ENCODE assay signal across 15 cellular contexts in genomic region chr13:49779721-49780120, GRCh38. TPM values are rescaled to one million over a fixed set of nuclear protein-coding genes. Genes with fewer than 3 reads are reported as not detected.
A peak's percentile ranks its signal among the peaks of the same experiment; 100 is the strongest.
DNase-seq lines count a peak whose midpoint lies in the region; ATAC-seq and TF ChIP-seq lines count a peak whose summit lies in the region.
"Had no signal": no experiment of that assay in that cellular context is flagged by ENCODE, and none has a peak within 500 bp of the region (broad histone marks: within the 10 kb centered on the region; RNA-seq: fewer than 3 reads in every experiment).

No MANE protein-coding gene starts in this region.

- no peak for DNase-seq in endodermal cell
- DNase-seq in nephron progenitor cell = no peak
- DNase-seq in CD8-positive, alpha-beta memory T cell = no peak
- no peak for DNase-seq in activated naive CD8-positive, alpha-beta T cell treated with anti-CD3 and anti-CD28 coated beads for 36 hours
- no peak for DNase-seq in activated CD4-positive, alpha-beta T cell treated with anti-CD3 and anti-CD28 coated beads for 1 hour
- DNase-seq: BE2C; CD4-positive, alpha-beta memory T cell; COR-L47; DMS53; GF-D8 had no signal

- H3K36me3 Mint-ChIP-seq in endodermal cell (ENCODE audit: low read depth) (peaks cover 3% of the 10 kb centered on the region), nephron progenitor cell (ENCODE audit: low read depth) (peaks cover 21% of the 10 kb centered on the region)
- no peaks in the 10 kb centered on the region for H3K36me3 Mint-ChIP-seq in CD8-positive, alpha-beta memory T cell
- H3K36me3 Mint-ChIP-seq in activated naive CD8-positive, alpha-beta T cell treated with anti-CD3 and anti-CD28 coated beads for 36 hours = peaks cover 10% of the 10 kb centered on the region
- H3K36me3 Mint-ChIP-seq: CD4-positive, alpha-beta memory T cell had no signal

- no peak overlapping the region for H3K27ac ChIP-seq in endodermal cell (ENCODE audit: low read depth, low read length)
- no peak overlapping the region for H3K27ac ChIP-seq in CD8-positive, alpha-beta memory T cell (ENCODE audit: low read depth, low read length)
- H3K27ac ChIP-seq: A549, C4-2B had no signal

- H3K27ac Mint-ChIP-seq in endodermal cell = peak overlapping the region; percentile 1
- peak overlapping the region; percentile 0 for H3K27ac Mint-ChIP-seq in nephron progenitor cell
- no peak overlapping the region for H3K27ac Mint-ChIP-seq in CD8-positive, alpha-beta memory T cell
- no peak overlapping the region for H3K27ac Mint-ChIP-seq in activated naive CD8-positive, alpha-beta T cell treated with anti-CD3 and anti-CD28 coated beads for 36 hours

- H3K4me1 Mint-ChIP-seq in endodermal cell (peaks cover 29% of the 10 kb centered on the region), nephron progenitor cell (peaks cover 36% of the 10 kb centered on the region)
- peaks cover 60 to 89% (median 84%) of the 10 kb centered on the region in 3 donors for H3K4me1 Mint-ChIP-seq in CD8-positive, alpha-beta memory T cell
- H3K4me1 Mint-ChIP-seq in activated naive CD8-positive, alpha-beta T cell treated with anti-CD3 and anti-CD28 coated beads for 36 hours = peaks cover 41% of the 10 kb centered on the region

- H3K4me1 ChIP-seq in Loucy (ENCODE audit: insufficient read depth, low read length, poor library complexity, severe bottlenecking) (peaks cover 32% of the 10 kb centered on the region), endodermal cell (ENCODE audit: control insufficient read depth, insufficient read depth, low read length) (no peaks in the 10 kb centered on the region)
- peaks cover 13% of the 10 kb centered on the region for H3K4me1 ChIP-seq in CD8-positive, alpha-beta memory T cell (ENCODE audit: insufficient read depth, low read length)
- H3K4me1 ChIP-seq: BE2C had no signal

- H4K20me1 ChIP-seq in Loucy (ENCODE audit: insufficient read depth, low read length, poor library complexity, severe bottlenecking) = peaks cover 87% of the 10 kb centered on the region

- H2AFZ ChIP-seq in Loucy (ENCODE audit: low read length) = no peak overlapping the region

- no peak for TF ChIP-seq CTCF in Loucy (conservative IDR thresholded peaks at IDR 0.05; ENCODE audit: low read length)
- no peak for TF ChIP-seq CTCF in endodermal cell (conservative IDR thresholded peaks at IDR 0.05)
- no peak for TF ChIP-seq CTCF in nephron progenitor cell (IDR thresholded peaks at IDR 0.05)

- no peak for ATAC-seq in HG03025 (IDR thresholded peaks at IDR 0.05; ENCODE audit: low FRiP score, unreplicated experiment)
- ATAC-seq: A549, HCT116 had no signal

- H3K9ac ChIP-seq in Loucy (ENCODE audit: low read depth, low read length, poor library complexity, severe bottlenecking) (no peak overlapping the region), endodermal cell (ENCODE audit: extremely low read depth, low read length, poor library complexity, severe bottlenecking) (no peak overlapping the region)

- POLR2A ChIA-PET in CD8-positive, alpha-beta memory T cell (lab: Charles Lee) = no interaction called here

- no peaks in the 10 kb centered on the region for H3K36me3 ChIP-seq in Loucy (ENCODE audit: insufficient read depth, low read length)
- no peaks in the 10 kb centered on the region for H3K36me3 ChIP-seq in endodermal cell (ENCODE audit: control insufficient read depth, insufficient read depth, low read length)
- no peaks in the 10 kb centered on the region for H3K36me3 ChIP-seq in CD8-positive, alpha-beta memory T cell (ENCODE audit: insufficient read depth, low read length)
- H3K36me3 ChIP-seq: BE2C had no signal

- H3K9me3 ChIP-seq in Loucy (ENCODE audit: insufficient read depth, low read depth, low read length) = no peaks in the 10 kb centered on the region
- no peaks in the 10 kb centered on the region for H3K9me3 ChIP-seq in endodermal cell (ENCODE audit: control insufficient read depth, low read length)
- no peaks in the 10 kb centered on the region for H3K9me3 ChIP-seq in CD8-positive, alpha-beta memory T cell (ENCODE audit: low read length)
- H3K9me3 ChIP-seq: A549, BE2C had no signal

- peaks cover 96% of the 10 kb centered on the region for H3K79me2 ChIP-seq in Loucy (ENCODE audit: insufficient read depth, low read length)

- H3K4me2 ChIP-seq in Loucy (ENCODE audit: low read depth, low read length, poor library complexity, severe bottlenecking) = peak overlapping the region; percentile 7
- H3K4me2 ChIP-seq: A549 had no signal

- H3K27me3 ChIP-seq in Loucy (ENCODE audit: insufficient read depth, low read length, poor library complexity, severe bottlenecking) (no peaks in the 10 kb centered on the region), endodermal cell (ENCODE audit: control insufficient read depth, insufficient read depth, low read length, poor library complexity, severe bottlenecking) (no peaks in the 10 kb centered on the region)
- no peaks in the 10 kb centered on the region for H3K27me3 ChIP-seq in CD8-positive, alpha-beta memory T cell (ENCODE audit: insufficient read depth, low read length, poor library complexity, severe bottlenecking)
- H3K27me3 ChIP-seq: BE2C had no signal

- H3K4me3 ChIP-seq in Loucy (ENCODE audit: low read length, poor library complexity, severe bottlenecking) (no peak overlapping the region), endodermal cell (ENCODE audit: low read length) (no peak overlapping the region)
- no peak overlapping the region for H3K4me3 ChIP-seq in CD8-positive, alpha-beta memory T cell (ENCODE audit: low read length)
- H3K4me3 ChIP-seq: A549 had no signal

- no peaks in the 10 kb centered on the region for H3K9me2 ChIP-seq in Loucy (replicated peaks; ENCODE audit: low read depth, low read length)

- H3K4me3 Mint-ChIP-seq in endodermal cell = no peak overlapping the region
- H3K4me3 Mint-ChIP-seq in nephron progenitor cell = no peak overlapping the region
- H3K4me3 Mint-ChIP-seq in CD8-positive, alpha-beta memory T cell = no peak overlapping the region
- H3K4me3 Mint-ChIP-seq in activated naive CD8-positive, alpha-beta T cell treated with anti-CD3 and anti-CD28 coated beads for 36 hours = no peak overlapping the region

- no peaks in the 10 kb centered on the region for H3K27me3 Mint-ChIP-seq in endodermal cell (ENCODE audit: insufficient read depth)
- no peaks in the 10 kb centered on the region for H3K27me3 Mint-ChIP-seq in nephron progenitor cell (ENCODE audit: low read depth, poor library complexity)
- no peaks in the 10 kb centered on the region for H3K27me3 Mint-ChIP-seq in CD8-positive, alpha-beta memory T cell
- no peaks in the 10 kb centered on the region for H3K27me3 Mint-ChIP-seq in activated naive CD8-positive, alpha-beta T cell treated with anti-CD3 and anti-CD28 coated beads for 36 hours
- H3K27me3 Mint-ChIP-seq: CD4-positive, alpha-beta memory T cell had no signal

- no peaks in the 10 kb centered on the region for H3F3A ChIP-seq in Loucy (ENCODE audit: low read depth)

- CTCF ChIA-PET in CD8-positive, alpha-beta memory T cell (lab: Charles Lee) = interaction anchor here (1.3 kb wide), 1 partner anchor 12 kb away, joined by 3 read pairs; no protein-coding TSS in a partner anchor

- no peaks in the 10 kb centered on the region for H3K9me3 Mint-ChIP-seq in endodermal cell
- no peaks in the 10 kb centered on the region for H3K9me3 Mint-ChIP-seq in nephron progenitor cell
- no peaks in the 10 kb centered on the region for H3K9me3 Mint-ChIP-seq in CD8-positive, alpha-beta memory T cell
- H3K9me3 Mint-ChIP-seq in activated naive CD8-positive, alpha-beta T cell treated with anti-CD3 and anti-CD28 coated beads for 36 hours = no peaks in the 10 kb centered on the region
- H3K9me3 Mint-ChIP-seq: CD4-positive, alpha-beta memory T cell had no signal

RNA-seq across cellular contexts. Expression of gene KPNA3, which starts 12.8 kb away (rescaled TPM):
- total RNA-seq in endodermal cell = 10 to 100 TPM; 59.0 to 64.2 TPM
- 55.9 TPM for polyA plus RNA-seq in endodermal cell (2013, experiment 1 of 2)
- polyA plus RNA-seq in endodermal cell (2013, experiment 2 of 2) = 58.9 TPM
- total RNA-seq in CD8-positive, alpha-beta memory T cell = 10 to 100 TPM; 62.7 to 62.8 TPM
- 24.3 TPM for polyA plus RNA-seq in CD8-positive, alpha-beta memory T cell
- total RNA-seq in activated naive CD8-positive, alpha-beta T cell treated with anti-CD3 and anti-CD28 coated beads for 36 hours = 10 to 100 TPM; 65.9 to 67.0 TPM

Comparison
In these comparisons a context has a peak if more than half of its experiments do, and no peak if none do; other contexts are left out.
1. H3K27ac Mint-ChIP-seq: peak in endodermal cell (single experiment) and nephron progenitor cell (single experiment); none in CD8-positive, alpha-beta memory T cell (0 of 8) and activated naive CD8-positive, alpha-beta T cell treated with anti-CD3 and anti-CD28 coated beads for 36 hours (single experiment).